Comparison of ENCODE assay signal across 1 cellular context in the genomic region with DNA sequence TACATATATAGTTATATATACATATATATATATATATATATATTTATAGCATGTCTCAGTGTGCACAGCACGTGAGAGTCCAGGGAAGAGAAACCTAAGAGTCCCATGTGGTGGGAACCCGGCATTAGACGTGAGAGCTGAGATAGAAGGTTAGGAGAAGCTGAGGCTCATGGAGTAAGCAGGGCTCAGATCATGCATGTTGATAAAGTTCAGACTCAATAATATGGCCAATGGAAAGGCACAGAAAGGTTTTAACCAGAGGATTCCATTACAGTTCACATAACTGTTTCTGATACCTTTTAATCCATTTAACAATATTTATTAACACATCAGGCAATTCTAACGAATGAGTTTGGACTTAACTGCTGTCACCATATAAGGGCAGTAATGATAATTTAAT.
A peak's percentile ranks its signal among the peaks of the same experiment; 100 is the strongest.
TF ChIP-seq lines count a peak whose summit lies in the region.

No MANE protein-coding gene starts in this region.

TF ChIP-seq in K562, 482 proteins besides CTCF, POLR2A, EP300 and RAD21 (continued from another document and continues in another):
- TF ChIP-seq RFX7 (CRISPR knock-in tag; IDR thresholded peaks at IDR 0.05) (no peak), CREBBP (IDR thresholded peaks at IDR 0.05; ENCODE audit: low read depth, low read length) (no peak), SFPQ (IDR thresholded peaks at IDR 0.05; ENCODE audit: low read depth, low read length) (no peak), NFXL1 (CRISPR knock-in tag; IDR thresholded peaks at IDR 0.05) (no peak), ETS1 (conservative IDR thresholded peaks at IDR 0.05; ENCODE audit: control insufficient read depth, low read depth, low read length) (no peak), ZNF79 (CRISPR knock-in tag; IDR thresholded peaks at IDR 0.05; ENCODE audit: low read depth) (peak; percentile 42; the same call in 1 of the 2 replicates), ZNF197 (CRISPR knock-in tag; IDR thresholded peaks at IDR 0.05; ENCODE audit: low read depth) (no peak), POLR2AphosphoS2 (IDR thresholded peaks at IDR 0.05; ENCODE audit: low read length) (no peak), NR3C1 (CRISPR knock-in tag; IDR thresholded peaks at IDR 0.05) (no peak), CCNT2 (IDR thresholded peaks at IDR 0.05; ENCODE audit: borderline replicate concordance, extremely low read depth, insufficient read length, low read depth, low read length) (no peak), MTA3 (IDR thresholded peaks at IDR 0.05; ENCODE audit: borderline replicate concordance) (no peak), HNRNPLL (IDR thresholded peaks at IDR 0.05; ENCODE audit: low read depth, low read length, poor library complexity, severe bottlenecking) (no peak), RBBP5 (IDR thresholded peaks at IDR 0.05; ENCODE audit: borderline replicate concordance, insufficient read depth, low read length, poor library complexity, severe bottlenecking) (no peak), KAT2B (IDR thresholded peaks at IDR 0.05; ENCODE audit: low read depth, low read length) (no peak), U2AF1 (optimal IDR thresholded peaks at IDR 0.05; ENCODE audit: low read depth, low read length) (no peak), RBM17 (IDR thresholded peaks at IDR 0.05; ENCODE audit: borderline replicate concordance, low read depth, low read length) (no peak), MIER1 (IDR thresholded peaks at IDR 0.05; ENCODE audit: low read depth) (no peak), TGIF2 (CRISPR knock-in tag; IDR thresholded peaks at IDR 0.05) (no peak), HDAC8 (tag; IDR thresholded peaks at IDR 0.05) (no peak), KAT7 (CRISPR knock-in tag; IDR thresholded peaks at IDR 0.05; ENCODE audit: borderline replicate concordance) (no peak), CEBPB (tag; IDR thresholded peaks at IDR 0.05) (no peak), ZBED1 (IDR thresholded peaks at IDR 0.05) (no peak), PHB2 (IDR thresholded peaks at IDR 0.05; ENCODE audit: low read depth) (no peak), ZNF232 (CRISPR knock-in tag; IDR thresholded peaks at IDR 0.05) (no peak), ZNF431 (CRISPR knock-in tag; IDR thresholded peaks at IDR 0.05) (no peak), JUND (IDR thresholded peaks at IDR 0.05; ENCODE audit: borderline replicate concordance, low read depth, low read length) (no peak), JUND (tag; IDR thresholded peaks at IDR 0.05; ENCODE audit: borderline replicate concordance, low read depth, low read length) (peak; percentile 19; the same call in 1 of the 3 replicates), CXXC5 (CRISPR knock-in tag; IDR thresholded peaks at IDR 0.05) (peak; percentile 6; the same call in 1 of the 2 replicates), SMAD2 (IDR thresholded peaks at IDR 0.05; ENCODE audit: low read depth, low read length) (no peak), ZNF143 (CRISPR knock-in tag; IDR thresholded peaks at IDR 0.05) (no peak), XRCC4 (IDR thresholded peaks at IDR 0.05; ENCODE audit: extremely low read depth, insufficient read depth, insufficient read length) (no peak), ELF2 (CRISPR knock-in tag; IDR thresholded peaks at IDR 0.05) (peak; percentile 36; the same call in 1 of the 2 replicates), CC2D1A (IDR thresholded peaks at IDR 0.05) (no peak), MYBL2 (IDR thresholded peaks at IDR 0.05; ENCODE audit: low read depth) (no peak), MYBL2 (CRISPR knock-in tag; IDR thresholded peaks at IDR 0.05; ENCODE audit: borderline replicate concordance) (no peak), ESRRA (IDR thresholded peaks at IDR 0.05; ENCODE audit: borderline replicate concordance, low read depth) (no peak), ZNF316 (IDR thresholded peaks at IDR 0.05) (no peak), KDM4B (IDR thresholded peaks at IDR 0.05; ENCODE audit: borderline replicate concordance in 2 of 2, low read depth in 1 of 2) (no peak), PRDM10 (IDR thresholded peaks at IDR 0.05; ENCODE audit: partially characterized antibody) (no peak), ATF7 (IDR thresholded peaks at IDR 0.05) (no peak), CBX1 (IDR thresholded peaks at IDR 0.05; ENCODE audit: low read depth) (no peak), CTCFL (IDR thresholded peaks at IDR 0.05; ENCODE audit: borderline replicate concordance, insufficient read depth, low read depth, low read length, poor library complexity, severe bottlenecking) (no peak), PPARD (CRISPR knock-in tag; IDR thresholded peaks at IDR 0.05) (no peak), POLR2B (IDR thresholded peaks at IDR 0.05; ENCODE audit: low read depth, partially characterized antibody) (no peak), HMG20A (CRISPR knock-in tag; conservative IDR thresholded peaks at IDR 0.05) (no peak), ZKSCAN8 (CRISPR knock-in tag; IDR thresholded peaks at IDR 0.05) (no peak), ZKSCAN3 (CRISPR knock-in tag; IDR thresholded peaks at IDR 0.05) (no peak), CREB3L1 (IDR thresholded peaks at IDR 0.05; ENCODE audit: borderline replicate concordance, low read depth) (no peak), ZNF717 (CRISPR knock-in tag; IDR thresholded peaks at IDR 0.05) (no peak), HNRNPL (IDR thresholded peaks at IDR 0.05; ENCODE audit: low read depth, low read length) (no peak), ZFPM2 (CRISPR knock-in tag; IDR thresholded peaks at IDR 0.05) (no peak)
- TF ChIP-seq, protein P1, sequence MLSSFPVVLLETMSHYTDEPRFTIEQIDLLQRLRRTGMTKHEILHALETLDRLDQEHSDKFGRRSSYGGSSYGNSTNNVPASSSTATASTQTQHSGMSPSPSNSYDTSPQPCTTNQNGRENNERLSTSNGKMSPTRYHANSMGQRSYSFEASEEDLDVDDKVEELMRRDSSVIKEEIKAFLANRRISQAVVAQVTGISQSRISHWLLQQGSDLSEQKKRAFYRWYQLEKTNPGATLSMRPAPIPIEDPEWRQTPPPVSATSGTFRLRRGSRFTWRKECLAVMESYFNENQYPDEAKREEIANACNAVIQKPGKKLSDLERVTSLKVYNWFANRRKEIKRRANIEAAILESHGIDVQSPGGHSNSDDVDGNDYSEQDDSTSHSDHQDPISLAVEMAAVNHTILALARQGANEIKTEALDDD (IDR thresholded peaks at IDR 0.05): no peak
- TF ChIP-seq, protein P2, sequence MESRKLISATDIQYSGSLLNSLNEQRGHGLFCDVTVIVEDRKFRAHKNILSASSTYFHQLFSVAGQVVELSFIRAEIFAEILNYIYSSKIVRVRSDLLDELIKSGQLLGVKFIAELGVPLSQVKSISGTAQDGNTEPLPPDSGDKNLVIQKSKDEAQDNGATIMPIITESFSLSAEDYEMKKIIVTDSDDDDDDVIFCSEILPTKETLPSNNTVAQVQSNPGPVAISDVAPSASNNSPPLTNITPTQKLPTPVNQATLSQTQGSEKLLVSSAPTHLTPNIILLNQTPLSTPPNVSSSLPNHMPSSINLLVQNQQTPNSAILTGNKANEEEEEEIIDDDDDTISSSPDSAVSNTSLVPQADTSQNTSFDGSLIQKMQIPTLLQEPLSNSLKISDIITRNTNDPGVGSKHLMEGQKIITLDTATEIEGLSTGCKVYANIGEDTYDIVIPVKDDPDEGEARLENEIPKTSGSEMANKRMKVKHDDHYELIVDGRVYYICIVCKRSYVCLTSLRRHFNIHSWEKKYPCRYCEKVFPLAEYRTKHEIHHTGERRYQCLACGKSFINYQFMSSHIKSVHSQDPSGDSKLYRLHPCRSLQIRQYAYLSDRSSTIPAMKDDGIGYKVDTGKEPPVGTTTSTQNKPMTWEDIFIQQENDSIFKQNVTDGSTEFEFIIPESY (CRISPR knock-in tag; IDR thresholded peaks at IDR 0.05): no peak
- TF ChIP-seq, protein P3, sequence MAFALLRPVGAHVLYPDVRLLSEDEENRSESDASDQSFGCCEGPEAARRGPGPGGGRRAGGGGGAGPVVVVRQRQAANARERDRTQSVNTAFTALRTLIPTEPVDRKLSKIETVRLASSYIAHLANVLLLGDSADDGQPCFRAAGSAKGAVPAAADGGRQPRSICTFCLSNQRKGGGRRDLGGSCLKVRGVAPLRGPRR (CRISPR knock-in tag; IDR thresholded peaks at IDR 0.05): no peak
- TF ChIP-seq, protein P4, sequence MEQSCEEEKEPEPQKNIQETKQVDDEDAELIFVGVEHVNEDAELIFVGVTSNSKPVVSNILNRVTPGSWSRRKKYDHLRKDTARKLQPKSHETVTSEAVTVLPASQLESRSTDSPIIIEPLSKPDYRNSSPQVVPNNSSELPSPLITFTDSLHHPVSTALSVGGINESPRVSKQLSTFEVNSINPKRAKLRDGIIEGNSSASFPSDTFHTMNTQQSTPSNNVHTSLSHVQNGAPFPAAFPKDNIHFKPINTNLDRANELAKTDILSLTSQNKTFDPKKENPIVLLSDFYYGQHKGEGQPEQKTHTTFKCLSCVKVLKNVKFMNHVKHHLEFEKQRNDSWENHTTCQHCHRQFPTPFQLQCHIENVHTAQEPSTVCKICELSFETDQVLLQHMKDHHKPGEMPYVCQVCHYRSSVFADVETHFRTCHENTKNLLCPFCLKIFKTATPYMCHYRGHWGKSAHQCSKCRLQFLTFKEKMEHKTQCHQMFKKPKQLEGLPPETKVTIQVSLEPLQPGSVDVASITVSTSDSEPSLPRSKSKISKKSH (CRISPR knock-in tag; IDR thresholded peaks at IDR 0.05): 0 out of 2 replicates have a peak, but pooled peaks have one; percentile 43
